16 cellular contexts compared by ENCODE assay signal in the genomic region with DNA sequence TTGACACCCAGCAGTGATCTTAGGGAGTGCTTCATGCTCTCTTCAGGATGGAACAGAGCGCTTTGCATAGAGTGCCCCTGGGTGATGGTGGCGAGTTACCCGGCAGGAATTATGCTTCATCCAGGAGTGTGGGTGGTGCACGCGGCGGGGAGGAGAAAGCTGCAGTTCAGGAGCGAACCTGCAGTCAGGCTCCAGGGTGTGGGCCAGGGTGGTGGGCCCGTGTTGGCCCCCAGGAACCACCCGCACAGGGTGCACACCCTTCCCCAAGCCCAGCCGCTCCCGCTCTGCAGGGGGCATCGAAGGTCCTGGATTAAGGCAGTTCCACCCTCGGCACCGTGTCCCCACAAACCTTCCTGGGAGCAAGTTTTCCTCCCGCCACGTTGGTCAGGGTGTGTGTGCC. TPM values are rescaled to one million over a fixed set of nuclear protein-coding genes. Genes with fewer than 3 reads are reported as not detected.
A peak's percentile ranks its signal among the peaks of the same experiment; 100 is the strongest.
DNase-seq lines count a peak whose midpoint lies in the region; ATAC-seq and TF ChIP-seq lines count a peak whose summit lies in the region.
"Had no signal": no experiment of that assay in that cellular context is flagged by ENCODE, and none has a peak within 500 bp of the region (broad histone marks: within the 10 kb centered on the region; RNA-seq: fewer than 3 reads in every experiment).

No MANE protein-coding gene starts in this region.

- peaks cover 5% of the 10 kb centered on the region for H3K27me3 Mint-ChIP-seq in brain
- no peaks in the 10 kb centered on the region for H3K27me3 Mint-ChIP-seq in stimulated activated memory B cell treated with anti-CD40 and anti-IgM and Interleukin-4, amounts not matched to agents 10 μg/mL and 1 μg/mL and 100 μg/mL, for 72 hours

- POLR2A ChIA-PET in HEK293 (lab: Yijun Ruan, JAX), result no interaction called here

- H3K9me3 Mint-ChIP-seq in brain, result no peaks in the 10 kb centered on the region
- H3K9me3 Mint-ChIP-seq in stimulated activated memory B cell treated with anti-CD40 and anti-IgM and Interleukin-4, amounts not matched to agents 10 μg/mL and 1 μg/mL and 100 μg/mL, for 72 hours, result no peaks in the 10 kb centered on the region

- DNase-seq in mucosa of descending colon (peak in 2 of 3 donors; percentile 62 to 63), NCI-H1092 treated with DMSO at 0.1 percent for 48 hours (lab: John Stamatoyannopoulos, UW) (no peak), AML-193 (lab: John Stamatoyannopoulos, UW) (no peak)
- no peak for DNase-seq in activated CD8-positive, alpha-beta memory T cell treated with anti-CD3 and anti-CD28 coated beads, Interleukin-2, amount 50 U/mL, for 4 hours
- DNase-seq: activated CD4-positive, alpha-beta T cell treated with anti-CD3 and anti-CD28 coated beads, Interleukin-2, amount 50 U/mL, for 48 hours; heart right ventricle; MG63 had no signal

- TF ChIP-seq CTCF in HEK293 (tag by site-specific recombination; IDR thresholded peaks at IDR 0.05) (no peak), brain (conservative IDR thresholded peaks at IDR 0.05) (no peak), mucosa of descending colon (IDR thresholded peaks at IDR 0.05) (no peak)

- peaks cover 15% of the 10 kb centered on the region for H3K36me3 Mint-ChIP-seq in brain
- H3K36me3 Mint-ChIP-seq in stimulated activated memory B cell treated with anti-CD40 and anti-IgM and Interleukin-4, amounts not matched to agents 10 μg/mL and 1 μg/mL and 100 μg/mL, for 72 hours, result peaks cover 14% of the 10 kb centered on the region

- H3K27ac ChIP-seq in HEK293 (ENCODE audit: extremely low read depth, low read depth, low read length), result no peak overlapping the region

- H3K36me3 ChIP-seq in HEK293 (ENCODE audit: control insufficient read depth in 2 of 2, insufficient read depth in 1 of 2, low read length in 2 of 2) (peaks cover 0 to 10% of the 10 kb centered on the region in 2 experiments; a peak in 1 of 3 replicates), mucosa of descending colon (ENCODE audit: low read depth) (no peaks in the 10 kb centered on the region)

- H3K4me1 Mint-ChIP-seq in brain, result peaks cover 47% of the 10 kb centered on the region
- H3K4me1 Mint-ChIP-seq in stimulated activated memory B cell treated with anti-CD40 and anti-IgM and Interleukin-4, amounts not matched to agents 10 μg/mL and 1 μg/mL and 100 μg/mL, for 72 hours, result peaks cover 55% of the 10 kb centered on the region

- CTCF ChIA-PET in HEK293 (lab: Yijun Ruan, JAX), result interaction anchor here (1.1 to 1.5 kb wide), 2 partner anchors 8 to 17 kb away, joined by 3 to 4 read pairs; no protein-coding TSS in a partner anchor

- intact Hi-C loops in mucosa of descending colon (cut with DNase I, micrococcal nuclease), result loop anchor here in 1 of 2 donors (10.0 kb wide), 1 partner anchor 61 kb away; no protein-coding TSS in a partner anchor

- peak overlapping the region; percentile 39 to 84 (median 75) for H3K27ac Mint-ChIP-seq in brain
- peak overlapping the region; percentile 76 for H3K27ac Mint-ChIP-seq in stimulated activated memory B cell treated with anti-CD40 and anti-IgM and Interleukin-4, amounts not matched to agents 10 μg/mL and 1 μg/mL and 100 μg/mL, for 72 hours

- peak overlapping the region; percentile 19 to 69 (median 46) for H3K4me3 Mint-ChIP-seq in brain
- H3K4me3 Mint-ChIP-seq in stimulated activated memory B cell treated with anti-CD40 and anti-IgM and Interleukin-4, amounts not matched to agents 10 μg/mL and 1 μg/mL and 100 μg/mL, for 72 hours, result peak overlapping the region; percentile 45

- ATAC-seq in mucosa of descending colon, result no peak
- no peak for ATAC-seq in stimulated activated memory B cell treated with anti-CD40 and anti-IgM and Interleukin-4, amounts not matched to agents 10 μg/mL and 1 μg/mL and 100 μg/mL, for 72 hours
- no peak for ATAC-seq in HG02571 (IDR thresholded peaks at IDR 0.05; ENCODE audit: unreplicated experiment)
- ATAC-seq: heart right ventricle had no signal

- H3K4me1 ChIP-seq in HEK293 (ENCODE audit: control insufficient read depth, insufficient read depth, low read length) (peaks cover 10% of the 10 kb centered on the region; the same call in 1 of the 2 replicates), mucosa of descending colon (ENCODE audit: low read depth) (peaks cover 43% of the 10 kb centered on the region)

- H3K9me3 ChIP-seq in HEK293 (ENCODE audit: control insufficient read depth, insufficient read depth, low read depth, low read length) (no peaks in the 10 kb centered on the region), mucosa of descending colon (no peaks in the 10 kb centered on the region)
- H3K9me3 ChIP-seq: heart right ventricle, MG63 had no signal

- no peak overlapping the region for H3K4me3 ChIP-seq in HEK293 (ENCODE audit: low read depth, low read length)
- no peak overlapping the region for H3K4me3 ChIP-seq in mucosa of descending colon
- H3K4me3 ChIP-seq: MG63 had no signal

TF ChIP-seq in HEK293, 187 proteins besides CTCF, POLR2A, EP300 and RAD21:
- TF ChIP-seq ZBTB20 (tag by site-specific recombination; IDR thresholded peaks at IDR 0.05) (no peak), GLIS1 (tag by site-specific recombination; IDR thresholded peaks at IDR 0.05) (0 out of 2 replicates have a peak, but pooled peaks have one; percentile 10), ZFHX2 (tag by site-specific recombination; conservative IDR thresholded peaks at IDR 0.05) (peak; percentile 48; the same call in 1 of the 2 replicates), KLF1 (tag by site-specific recombination; IDR thresholded peaks at IDR 0.05) (peak; percentile 55), HOXA7 (CRISPR knock-in tag; IDR thresholded peaks at IDR 0.05; ENCODE audit: borderline replicate concordance) (no peak), ZNF202 (tag by site-specific recombination; IDR thresholded peaks at IDR 0.05; ENCODE audit: borderline replicate concordance) (no peak)
- TF ChIP-seq, protein P1, sequence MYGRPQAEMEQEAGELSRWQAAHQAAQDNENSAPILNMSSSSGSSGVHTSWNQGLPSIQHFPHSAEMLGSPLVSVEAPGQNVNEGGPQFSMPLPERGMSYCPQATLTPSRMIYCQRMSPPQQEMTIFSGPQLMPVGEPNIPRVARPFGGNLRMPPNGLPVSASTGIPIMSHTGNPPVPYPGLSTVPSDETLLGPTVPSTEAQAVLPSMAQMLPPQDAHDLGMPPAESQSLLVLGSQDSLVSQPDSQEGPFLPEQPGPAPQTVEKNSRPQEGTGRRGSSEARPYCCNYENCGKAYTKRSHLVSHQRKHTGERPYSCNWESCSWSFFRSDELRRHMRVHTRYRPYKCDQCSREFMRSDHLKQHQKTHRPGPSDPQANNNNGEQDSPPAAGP (tag by site-specific recombination; IDR thresholded peaks at IDR 0.05), result peak; percentile 17; the same call in 1 of the 2 replicates
- TF ChIP-seq, protein P2, sequence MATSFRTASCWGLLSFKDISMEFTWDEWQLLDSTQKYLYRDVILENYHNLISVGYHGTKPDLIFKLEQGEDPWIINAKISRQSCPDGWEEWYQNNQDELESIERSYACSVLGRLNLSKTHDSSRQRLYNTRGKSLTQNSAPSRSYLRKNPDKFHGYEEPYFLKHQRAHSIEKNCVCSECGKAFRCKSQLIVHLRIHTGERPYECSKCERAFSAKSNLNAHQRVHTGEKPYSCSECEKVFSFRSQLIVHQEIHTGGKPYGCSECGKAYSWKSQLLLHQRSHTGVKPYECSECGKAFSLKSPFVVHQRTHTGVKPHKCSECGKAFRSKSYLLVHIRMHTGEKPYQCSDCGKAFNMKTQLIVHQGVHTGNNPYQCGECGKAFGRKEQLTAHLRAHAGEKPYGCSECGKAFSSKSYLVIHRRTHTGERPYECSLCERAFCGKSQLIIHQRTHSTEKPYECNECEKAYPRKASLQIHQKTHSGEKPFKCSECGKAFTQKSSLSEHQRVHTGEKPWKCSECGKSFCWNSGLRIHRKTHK (tag by site-specific recombination; IDR thresholded peaks at IDR 0.05), result no peak
TF ChIP-seq in HEK293: peak in this region for 4.

RNA-seq across cellular contexts. Expression of gene RAB40C, which starts 3.9 kb away (rescaled TPM):
- 41.1 TPM for polyA plus RNA-seq in brain (ENCODE audit: insufficient read depth, low read depth, low replicate concordance)
- total RNA-seq in mucosa of descending colon, result 10 to 100 TPM; 31.2 to 51.0 (median 40.1) TPM

RNA-seq across cellular contexts. Expression of gene PIGQ, which starts 24.0 kb away (rescaled TPM):
- 75.8 TPM for polyA plus RNA-seq in brain (ENCODE audit: insufficient read depth, low read depth, low replicate concordance)
- total RNA-seq in mucosa of descending colon, result 10 to 100 TPM; 37.8 to 39.6 (median 38.4) TPM

RNA-seq across cellular contexts. Expression of gene NHLRC4, which starts 27.0 kb away (rescaled TPM):
- 0.36 TPM for polyA plus RNA-seq in brain (ENCODE audit: insufficient read depth, low read depth, low replicate concordance)
- total RNA-seq in mucosa of descending colon, result under 1 TPM; 0.26 to 0.82 (median 0.36) TPM

RNA-seq across cellular contexts. Expression of gene PRR35, which starts 33.6 kb away (rescaled TPM):
- polyA plus RNA-seq in brain (ENCODE audit: insufficient read depth, low read depth, low replicate concordance), result not detected
- total RNA-seq in mucosa of descending colon, result not detected
- total RNA-seq: bronchial epithelial cell; epithelial cell of proximal tubule; heart right ventricle; left lobe of liver; T-helper 2 cell treated with Interferon-gamma antibody and Interleukin-4, amounts not matched to agents 100 ng/mL and 5 ng/mL, for 36 hours had no signal
- polyA plus RNA-seq: BJ, heart right ventricle had no signal

RNA-seq across cellular contexts. Expression of gene WFIKKN1, which starts 37.0 kb away (rescaled TPM):
- 1.4 TPM for polyA plus RNA-seq in brain (ENCODE audit: insufficient read depth, low read depth, low replicate concordance)
- 1 to 10 TPM; 1.1 to 2.2 (median 1.6) TPM for total RNA-seq in mucosa of descending colon
- total RNA-seq: bronchial epithelial cell, epithelial cell of proximal tubule had no signal
- polyA plus RNA-seq: BJ had no signal

Comparison
In these comparisons a context has a peak if more than half of its experiments do, and no peak if none do; other contexts are left out.
1. DNase-seq: peak in mucosa of descending colon (2 of 3); none in NCI-H1092 treated with DMSO at 0.1 percent for 48 hours (single experiment), AML-193 (0 of 2) and activated CD8-positive, alpha-beta memory T cell treated with anti-CD3 and anti-CD28 coated beads, Interleukin-2, amount 50 U/mL, for 4 hours (single experiment).